34 cellular contexts compared by ENCODE assay signal in the genomic region with DNA sequence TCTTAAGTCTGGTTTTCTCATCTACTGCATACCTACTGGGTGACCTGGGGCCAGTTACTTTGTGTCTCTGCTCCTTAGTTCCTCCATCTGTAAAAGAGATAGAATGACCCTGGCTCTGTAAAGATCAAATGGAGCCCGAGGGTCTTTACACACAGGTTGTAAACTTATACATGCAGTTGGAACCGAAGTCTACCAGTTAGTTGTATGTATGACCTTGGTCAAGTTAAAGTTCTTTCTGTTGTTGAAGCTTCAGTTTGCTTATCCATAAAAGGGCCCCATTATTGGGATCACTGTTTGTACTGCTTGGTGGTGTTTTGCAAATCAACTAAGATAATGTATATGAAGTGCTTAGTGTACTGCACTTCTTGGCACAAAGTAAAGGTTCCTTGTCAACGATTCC.
"Had no signal": no experiment of that assay in that cellular context is flagged by ENCODE, and none has a peak within 500 bp of the region (broad histone marks: within the 10 kb centered on the region; RNA-seq: fewer than 3 reads in every experiment).

No MANE protein-coding gene starts in this region.

- H3K27me3 ChIP-seq: MG63 had no signal

- DNase-seq: Kasumi-1, MG63, MM.1S, MV-4-11, NCI-H1048, NCI-H1092, NCI-H1092 treated with DMSO at 0.1 percent for 48 hours, NCI-H1105, NCI-H1105 treated with DMSO at 0.1 percent for 48 hours, NCI-H1417, NCI-H1417 treated with DMSO at 0.1 percent for 48 hours, NCI-H1436, NCI-H1436 treated with DMSO at 0.1 percent for 48 hours, NCI-H146, NCI-H1694, NCI-H1694 treated with DMSO at 0.1 percent for 48 hours, NCI-H187, NCI-H187 treated with DMSO at 0.1 percent for 48 hours, NCI-H1930, NCI-H2029, NCI-H2029 treated with DMSO at 0.1 percent for 48 hours, NCI-H2081, NCI-H2081 treated with DMSO at 0.1 percent for 48 hours, NCI-H2107, NCI-H2171, NCI-H2171 treated with DMSO at 0.1 percent for 48 hours, NCI-H2227 treated with DMSO at 0.1 percent for 48 hours, NCI-H226, NCI-H345, NCI-H446, NCI-H446 treated with DMSO at 0.1 percent for 48 hours, NCI-H510A, NCI-H510A treated with DMSO at 0.1 percent for 48 hours, NCI-H524 had no signal

- H3K9me3 ChIP-seq: MG63 had no signal

- H3K4me3 ChIP-seq: MG63 had no signal

- H3K36me3 ChIP-seq: MG63 had no signal
